Comparison of ENCODE assay signal across 1 cellular context in the genomic region with DNA sequence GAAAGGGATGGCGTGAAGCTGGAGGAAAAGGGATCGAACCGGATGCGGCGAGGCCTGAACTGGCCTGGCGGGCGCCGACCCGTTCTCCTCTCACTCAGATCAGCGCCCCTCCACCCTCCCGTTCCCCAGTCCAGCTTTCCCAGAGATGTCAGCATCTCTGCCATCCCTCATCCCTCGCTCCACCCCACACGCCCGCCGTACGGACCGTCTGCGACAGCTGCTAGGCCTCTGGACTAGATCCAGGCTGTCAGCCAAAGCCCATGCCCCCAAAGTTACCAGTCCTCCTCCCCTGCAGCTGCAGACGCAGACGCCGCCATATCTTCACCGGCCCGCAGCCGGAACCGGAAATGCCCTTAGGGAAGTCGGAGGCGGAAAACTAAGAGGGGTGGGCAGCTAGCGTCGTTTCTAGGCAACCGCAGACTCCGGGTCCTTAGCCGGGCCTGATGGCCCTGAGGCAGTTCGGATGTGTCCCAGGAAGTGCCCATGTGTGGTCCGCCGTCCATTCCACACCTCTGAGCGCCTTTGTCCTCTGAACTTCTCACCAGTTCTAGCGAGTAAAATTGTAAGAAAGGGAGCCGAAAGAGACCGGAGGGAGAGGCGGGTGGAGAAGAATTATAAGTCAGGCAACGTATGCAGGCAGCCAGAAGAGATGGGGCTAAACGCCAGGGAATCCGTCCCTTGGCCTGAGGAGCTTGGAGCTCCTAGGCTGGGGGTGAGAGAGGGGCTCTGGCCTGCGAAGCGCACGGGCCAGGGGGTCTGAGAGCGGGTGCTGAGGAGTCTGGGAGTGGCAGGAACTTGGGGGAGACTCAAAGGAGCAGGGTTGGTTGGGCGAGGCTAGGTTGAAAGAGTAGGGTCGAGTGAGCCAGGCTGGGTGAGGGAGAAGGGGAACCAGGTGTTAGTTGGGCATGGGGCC.
TF ChIP-seq lines count a peak whose summit lies in the region.

A gene with protein sequence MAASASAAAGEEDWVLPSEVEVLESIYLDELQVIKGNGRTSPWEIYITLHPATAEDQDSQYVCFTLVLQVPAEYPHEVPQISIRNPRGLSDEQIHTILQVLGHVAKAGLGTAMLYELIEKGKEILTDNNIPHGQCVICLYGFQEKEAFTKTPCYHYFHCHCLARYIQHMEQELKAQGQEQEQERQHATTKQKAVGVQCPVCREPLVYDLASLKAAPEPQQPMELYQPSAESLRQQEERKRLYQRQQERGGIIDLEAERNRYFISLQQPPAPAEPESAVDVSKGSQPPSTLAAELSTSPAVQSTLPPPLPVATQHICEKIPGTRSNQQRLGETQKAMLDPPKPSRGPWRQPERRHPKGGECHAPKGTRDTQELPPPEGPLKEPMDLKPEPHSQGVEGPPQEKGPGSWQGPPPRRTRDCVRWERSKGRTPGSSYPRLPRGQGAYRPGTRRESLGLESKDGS (minus strand): TSS at position 349 of the 913 bp plus-strand sequence. CDS start 32 bp downstream, at position 317.
A gene with protein sequence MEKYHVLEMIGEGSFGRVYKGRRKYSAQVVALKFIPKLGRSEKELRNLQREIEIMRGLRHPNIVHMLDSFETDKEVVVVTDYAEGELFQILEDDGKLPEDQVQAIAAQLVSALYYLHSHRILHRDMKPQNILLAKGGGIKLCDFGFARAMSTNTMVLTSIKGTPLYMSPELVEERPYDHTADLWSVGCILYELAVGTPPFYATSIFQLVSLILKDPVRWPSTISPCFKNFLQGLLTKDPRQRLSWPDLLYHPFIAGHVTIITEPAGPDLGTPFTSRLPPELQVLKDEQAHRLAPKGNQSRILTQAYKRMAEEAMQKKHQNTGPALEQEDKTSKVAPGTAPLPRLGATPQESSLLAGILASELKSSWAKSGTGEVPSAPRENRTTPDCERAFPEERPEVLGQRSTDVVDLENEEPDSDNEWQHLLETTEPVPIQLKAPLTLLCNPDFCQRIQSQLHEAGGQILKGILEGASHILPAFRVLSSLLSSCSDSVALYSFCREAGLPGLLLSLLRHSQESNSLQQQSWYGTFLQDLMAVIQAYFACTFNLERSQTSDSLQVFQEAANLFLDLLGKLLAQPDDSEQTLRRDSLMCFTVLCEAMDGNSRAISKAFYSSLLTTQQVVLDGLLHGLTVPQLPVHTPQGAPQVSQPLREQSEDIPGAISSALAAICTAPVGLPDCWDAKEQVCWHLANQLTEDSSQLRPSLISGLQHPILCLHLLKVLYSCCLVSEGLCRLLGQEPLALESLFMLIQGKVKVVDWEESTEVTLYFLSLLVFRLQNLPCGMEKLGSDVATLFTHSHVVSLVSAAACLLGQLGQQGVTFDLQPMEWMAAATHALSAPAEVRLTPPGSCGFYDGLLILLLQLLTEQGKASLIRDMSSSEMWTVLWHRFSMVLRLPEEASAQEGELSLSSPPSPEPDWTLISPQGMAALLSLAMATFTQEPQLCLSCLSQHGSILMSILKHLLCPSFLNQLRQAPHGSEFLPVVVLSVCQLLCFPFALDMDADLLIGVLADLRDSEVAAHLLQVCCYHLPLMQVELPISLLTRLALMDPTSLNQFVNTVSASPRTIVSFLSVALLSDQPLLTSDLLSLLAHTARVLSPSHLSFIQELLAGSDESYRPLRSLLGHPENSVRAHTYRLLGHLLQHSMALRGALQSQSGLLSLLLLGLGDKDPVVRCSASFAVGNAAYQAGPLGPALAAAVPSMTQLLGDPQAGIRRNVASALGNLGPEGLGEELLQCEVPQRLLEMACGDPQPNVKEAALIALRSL (N-terminal part only) (plus strand): TSS at position 433 of the 913 bp plus-strand sequence. CDS start 744 bp downstream, outside the sequence.

TF ChIP-seq in HepG2, 621 proteins besides CTCF, POLR2A, EP300 and RAD21 (continued from another document and continues in another):
- TF ChIP-seq, protein P1, sequence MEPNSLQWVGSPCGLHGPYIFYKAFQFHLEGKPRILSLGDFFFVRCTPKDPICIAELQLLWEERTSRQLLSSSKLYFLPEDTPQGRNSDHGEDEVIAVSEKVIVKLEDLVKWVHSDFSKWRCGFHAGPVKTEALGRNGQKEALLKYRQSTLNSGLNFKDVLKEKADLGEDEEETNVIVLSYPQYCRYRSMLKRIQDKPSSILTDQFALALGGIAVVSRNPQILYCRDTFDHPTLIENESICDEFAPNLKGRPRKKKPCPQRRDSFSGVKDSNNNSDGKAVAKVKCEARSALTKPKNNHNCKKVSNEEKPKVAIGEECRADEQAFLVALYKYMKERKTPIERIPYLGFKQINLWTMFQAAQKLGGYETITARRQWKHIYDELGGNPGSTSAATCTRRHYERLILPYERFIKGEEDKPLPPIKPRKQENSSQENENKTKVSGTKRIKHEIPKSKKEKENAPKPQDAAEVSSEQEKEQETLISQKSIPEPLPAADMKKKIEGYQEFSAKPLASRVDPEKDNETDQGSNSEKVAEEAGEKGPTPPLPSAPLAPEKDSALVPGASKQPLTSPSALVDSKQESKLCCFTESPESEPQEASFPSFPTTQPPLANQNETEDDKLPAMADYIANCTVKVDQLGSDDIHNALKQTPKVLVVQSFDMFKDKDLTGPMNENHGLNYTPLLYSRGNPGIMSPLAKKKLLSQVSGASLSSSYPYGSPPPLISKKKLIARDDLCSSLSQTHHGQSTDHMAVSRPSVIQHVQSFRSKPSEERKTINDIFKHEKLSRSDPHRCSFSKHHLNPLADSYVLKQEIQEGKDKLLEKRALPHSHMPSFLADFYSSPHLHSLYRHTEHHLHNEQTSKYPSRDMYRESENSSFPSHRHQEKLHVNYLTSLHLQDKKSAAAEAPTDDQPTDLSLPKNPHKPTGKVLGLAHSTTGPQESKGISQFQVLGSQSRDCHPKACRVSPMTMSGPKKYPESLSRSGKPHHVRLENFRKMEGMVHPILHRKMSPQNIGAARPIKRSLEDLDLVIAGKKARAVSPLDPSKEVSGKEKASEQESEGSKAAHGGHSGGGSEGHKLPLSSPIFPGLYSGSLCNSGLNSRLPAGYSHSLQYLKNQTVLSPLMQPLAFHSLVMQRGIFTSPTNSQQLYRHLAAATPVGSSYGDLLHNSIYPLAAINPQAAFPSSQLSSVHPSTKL (CRISPR knock-in tag; IDR thresholded peaks at IDR 0.05), result no peak
- no peak for TF ChIP-seq ZNF569 (CRISPR knock-in tag; IDR thresholded peaks at IDR 0.05; ENCODE audit: borderline replicate concordance)
- peak; percentile 33; the same call in 1 of the 2 replicates for TF ChIP-seq NCOA2 (CRISPR knock-in tag; IDR thresholded peaks at IDR 0.05)
- TF ChIP-seq, protein P2, sequence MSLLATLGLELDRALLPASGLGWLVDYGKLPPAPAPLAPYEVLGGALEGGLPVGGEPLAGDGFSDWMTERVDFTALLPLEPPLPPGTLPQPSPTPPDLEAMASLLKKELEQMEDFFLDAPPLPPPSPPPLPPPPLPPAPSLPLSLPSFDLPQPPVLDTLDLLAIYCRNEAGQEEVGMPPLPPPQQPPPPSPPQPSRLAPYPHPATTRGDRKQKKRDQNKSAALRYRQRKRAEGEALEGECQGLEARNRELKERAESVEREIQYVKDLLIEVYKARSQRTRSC (CRISPR knock-in tag; IDR thresholded peaks at IDR 0.05; ENCODE audit: low read depth), result no peak
- no peak; the same call in 1 of the 2 replicates for TF ChIP-seq NR1H2 (CRISPR knock-in tag; IDR thresholded peaks at IDR 0.05; ENCODE audit: borderline replicate concordance, low read depth)
- no peak for TF ChIP-seq ZNF326 (CRISPR knock-in tag; IDR thresholded peaks at IDR 0.05; ENCODE audit: borderline replicate concordance)
- TF ChIP-seq ZFAT (CRISPR knock-in tag; conservative IDR thresholded peaks at IDR 0.05), result no peak
- TF ChIP-seq ZNF589 (CRISPR knock-in tag; conservative IDR thresholded peaks at IDR 0.05), result no peak
- peak; percentile 73 for TF ChIP-seq XRCC5 (optimal IDR thresholded peaks at IDR 0.05; ENCODE audit: low read length)
- no peak for TF ChIP-seq ZNF713 (CRISPR knock-in tag; IDR thresholded peaks at IDR 0.05)
- TF ChIP-seq, protein P3, sequence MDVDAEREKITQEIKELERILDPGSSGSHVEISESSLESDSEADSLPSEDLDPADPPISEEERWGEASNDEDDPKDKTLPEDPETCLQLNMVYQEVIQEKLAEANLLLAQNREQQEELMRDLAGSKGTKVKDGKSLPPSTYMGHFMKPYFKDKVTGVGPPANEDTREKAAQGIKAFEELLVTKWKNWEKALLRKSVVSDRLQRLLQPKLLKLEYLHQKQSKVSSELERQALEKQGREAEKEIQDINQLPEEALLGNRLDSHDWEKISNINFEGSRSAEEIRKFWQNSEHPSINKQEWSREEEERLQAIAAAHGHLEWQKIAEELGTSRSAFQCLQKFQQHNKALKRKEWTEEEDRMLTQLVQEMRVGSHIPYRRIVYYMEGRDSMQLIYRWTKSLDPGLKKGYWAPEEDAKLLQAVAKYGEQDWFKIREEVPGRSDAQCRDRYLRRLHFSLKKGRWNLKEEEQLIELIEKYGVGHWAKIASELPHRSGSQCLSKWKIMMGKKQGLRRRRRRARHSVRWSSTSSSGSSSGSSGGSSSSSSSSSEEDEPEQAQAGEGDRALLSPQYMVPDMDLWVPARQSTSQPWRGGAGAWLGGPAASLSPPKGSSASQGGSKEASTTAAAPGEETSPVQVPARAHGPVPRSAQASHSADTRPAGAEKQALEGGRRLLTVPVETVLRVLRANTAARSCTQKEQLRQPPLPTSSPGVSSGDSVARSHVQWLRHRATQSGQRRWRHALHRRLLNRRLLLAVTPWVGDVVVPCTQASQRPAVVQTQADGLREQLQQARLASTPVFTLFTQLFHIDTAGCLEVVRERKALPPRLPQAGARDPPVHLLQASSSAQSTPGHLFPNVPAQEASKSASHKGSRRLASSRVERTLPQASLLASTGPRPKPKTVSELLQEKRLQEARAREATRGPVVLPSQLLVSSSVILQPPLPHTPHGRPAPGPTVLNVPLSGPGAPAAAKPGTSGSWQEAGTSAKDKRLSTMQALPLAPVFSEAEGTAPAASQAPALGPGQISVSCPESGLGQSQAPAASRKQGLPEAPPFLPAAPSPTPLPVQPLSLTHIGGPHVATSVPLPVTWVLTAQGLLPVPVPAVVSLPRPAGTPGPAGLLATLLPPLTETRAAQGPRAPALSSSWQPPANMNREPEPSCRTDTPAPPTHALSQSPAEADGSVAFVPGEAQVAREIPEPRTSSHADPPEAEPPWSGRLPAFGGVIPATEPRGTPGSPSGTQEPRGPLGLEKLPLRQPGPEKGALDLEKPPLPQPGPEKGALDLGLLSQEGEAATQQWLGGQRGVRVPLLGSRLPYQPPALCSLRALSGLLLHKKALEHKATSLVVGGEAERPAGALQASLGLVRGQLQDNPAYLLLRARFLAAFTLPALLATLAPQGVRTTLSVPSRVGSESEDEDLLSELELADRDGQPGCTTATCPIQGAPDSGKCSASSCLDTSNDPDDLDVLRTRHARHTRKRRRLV (CRISPR knock-in tag; IDR thresholded peaks at IDR 0.05), result no peak
- TF ChIP-seq, protein P4, sequence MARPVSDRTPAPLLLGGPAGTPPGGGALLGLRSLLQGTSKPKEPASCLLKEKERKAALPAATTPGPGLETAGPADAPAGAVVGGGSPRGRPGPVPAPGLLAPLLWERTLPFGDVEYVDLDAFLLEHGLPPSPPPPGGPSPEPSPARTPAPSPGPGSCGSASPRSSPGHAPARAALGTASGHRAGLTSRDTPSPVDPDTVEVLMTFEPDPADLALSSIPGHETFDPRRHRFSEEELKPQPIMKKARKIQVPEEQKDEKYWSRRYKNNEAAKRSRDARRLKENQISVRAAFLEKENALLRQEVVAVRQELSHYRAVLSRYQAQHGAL (CRISPR knock-in tag; IDR thresholded peaks at IDR 0.05; ENCODE audit: not compliant biosample characterization), result no peak
- TF ChIP-seq, protein P5, sequence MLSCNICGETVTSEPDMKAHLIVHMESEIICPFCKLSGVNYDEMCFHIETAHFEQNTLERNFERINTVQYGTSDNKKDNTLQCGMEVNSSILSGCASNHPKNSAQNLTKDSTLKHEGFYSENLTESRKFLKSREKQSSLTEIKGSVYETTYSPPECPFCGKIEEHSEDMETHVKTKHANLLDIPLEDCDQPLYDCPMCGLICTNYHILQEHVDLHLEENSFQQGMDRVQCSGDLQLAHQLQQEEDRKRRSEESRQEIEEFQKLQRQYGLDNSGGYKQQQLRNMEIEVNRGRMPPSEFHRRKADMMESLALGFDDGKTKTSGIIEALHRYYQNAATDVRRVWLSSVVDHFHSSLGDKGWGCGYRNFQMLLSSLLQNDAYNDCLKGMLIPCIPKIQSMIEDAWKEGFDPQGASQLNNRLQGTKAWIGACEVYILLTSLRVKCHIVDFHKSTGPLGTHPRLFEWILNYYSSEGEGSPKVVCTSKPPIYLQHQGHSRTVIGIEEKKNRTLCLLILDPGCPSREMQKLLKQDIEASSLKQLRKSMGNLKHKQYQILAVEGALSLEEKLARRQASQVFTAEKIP (CRISPR knock-in tag; IDR thresholded peaks at IDR 0.05; ENCODE audit: borderline replicate concordance), result no peak
- TF ChIP-seq CCAR2 (optimal IDR thresholded peaks at IDR 0.05; ENCODE audit: low read depth, low read length), result peak; percentile 77
- TF ChIP-seq ZNF644 (CRISPR knock-in tag; IDR thresholded peaks at IDR 0.05; ENCODE audit: low read depth), result no peak
- TF ChIP-seq, protein P6, sequence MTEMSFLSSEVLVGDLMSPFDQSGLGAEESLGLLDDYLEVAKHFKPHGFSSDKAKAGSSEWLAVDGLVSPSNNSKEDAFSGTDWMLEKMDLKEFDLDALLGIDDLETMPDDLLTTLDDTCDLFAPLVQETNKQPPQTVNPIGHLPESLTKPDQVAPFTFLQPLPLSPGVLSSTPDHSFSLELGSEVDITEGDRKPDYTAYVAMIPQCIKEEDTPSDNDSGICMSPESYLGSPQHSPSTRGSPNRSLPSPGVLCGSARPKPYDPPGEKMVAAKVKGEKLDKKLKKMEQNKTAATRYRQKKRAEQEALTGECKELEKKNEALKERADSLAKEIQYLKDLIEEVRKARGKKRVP (CRISPR knock-in tag; IDR thresholded peaks at IDR 0.05), result peak in 1 of 2 experiments; percentile 49; a peak in 1 of 4 replicates
- TF ChIP-seq, protein P7, sequence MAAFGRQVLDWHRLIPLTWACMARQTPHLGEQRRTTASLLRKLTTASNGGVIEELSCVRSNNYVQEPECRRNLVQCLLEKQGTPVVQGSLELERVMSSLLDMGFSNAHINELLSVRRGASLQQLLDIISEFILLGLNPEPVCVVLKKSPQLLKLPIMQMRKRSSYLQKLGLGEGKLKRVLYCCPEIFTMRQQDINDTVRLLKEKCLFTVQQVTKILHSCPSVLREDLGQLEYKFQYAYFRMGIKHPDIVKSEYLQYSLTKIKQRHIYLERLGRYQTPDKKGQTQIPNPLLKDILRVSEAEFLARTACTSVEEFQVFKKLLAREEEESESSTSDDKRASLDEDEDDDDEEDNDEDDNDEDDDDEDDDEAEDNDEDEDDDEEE (CRISPR knock-in tag; IDR thresholded peaks at IDR 0.05), result peak; percentile 75
- TF ChIP-seq LCORL (IDR thresholded peaks at IDR 0.05), result no peak
- TF ChIP-seq LCORL (CRISPR knock-in tag; IDR thresholded peaks at IDR 0.05), result peak; percentile 10; the same call in 1 of the 2 replicates
- TF ChIP-seq, protein P8, sequence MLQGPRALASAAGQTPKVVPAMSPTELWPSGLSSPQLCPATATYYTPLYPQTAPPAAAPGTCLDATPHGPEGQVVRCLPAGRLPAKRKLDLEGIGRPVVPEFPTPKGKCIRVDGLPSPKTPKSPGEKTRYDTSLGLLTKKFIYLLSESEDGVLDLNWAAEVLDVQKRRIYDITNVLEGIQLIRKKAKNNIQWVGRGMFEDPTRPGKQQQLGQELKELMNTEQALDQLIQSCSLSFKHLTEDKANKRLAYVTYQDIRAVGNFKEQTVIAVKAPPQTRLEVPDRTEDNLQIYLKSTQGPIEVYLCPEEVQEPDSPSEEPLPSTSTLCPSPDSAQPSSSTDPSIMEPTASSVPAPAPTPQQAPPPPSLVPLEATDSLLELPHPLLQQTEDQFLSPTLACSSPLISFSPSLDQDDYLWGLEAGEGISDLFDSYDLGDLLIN (CRISPR knock-in tag; IDR thresholded peaks at IDR 0.05; ENCODE audit: borderline replicate concordance), result no peak
